Comparison of ENCODE assay signal across 1 cellular context in the genomic region with DNA sequence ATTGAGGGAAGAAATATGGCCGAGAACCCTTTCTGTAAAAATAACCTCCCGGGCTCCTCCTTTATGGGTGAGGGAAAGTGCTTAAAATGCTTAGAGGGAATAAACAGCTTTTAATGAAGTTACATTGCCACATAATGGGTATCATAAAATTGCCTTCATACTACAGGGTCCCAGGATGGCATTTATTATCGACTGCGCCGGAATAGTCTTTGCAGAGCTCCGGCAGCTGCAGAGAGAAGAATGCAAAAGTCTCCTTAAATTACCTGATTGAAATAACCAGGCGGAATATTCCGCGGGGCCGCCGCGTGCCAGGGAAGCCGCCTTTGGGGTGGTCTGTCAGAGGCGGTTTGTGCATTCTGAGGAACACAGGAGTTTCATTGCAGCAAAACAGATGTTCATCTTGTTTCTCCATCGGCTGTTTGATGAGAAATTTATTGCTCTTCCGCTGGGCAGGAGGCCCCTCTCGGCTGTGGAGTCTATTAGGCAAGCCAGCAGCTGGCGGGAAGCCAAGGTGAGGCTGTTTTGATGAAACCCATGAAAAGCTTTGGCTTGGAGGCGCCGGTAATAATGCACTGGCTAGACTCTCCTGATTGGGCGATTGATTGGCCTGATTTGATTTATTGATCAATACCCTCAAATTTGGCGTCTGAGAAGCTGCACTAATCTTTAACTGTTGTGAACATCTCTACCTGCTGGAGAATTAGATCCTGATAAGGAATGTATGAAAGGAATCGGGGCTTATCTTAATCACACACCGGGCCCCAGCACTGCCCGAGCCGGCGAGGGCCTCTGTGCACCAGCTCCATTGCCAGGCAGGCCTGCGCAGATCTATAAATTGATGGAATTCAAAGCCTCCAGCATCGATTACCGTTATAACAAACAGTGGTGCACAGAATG.
TF ChIP-seq lines count a peak whose summit lies in the region.

No MANE protein-coding gene starts in this region.

TF ChIP-seq in neural cell, 6 proteins besides CTCF, POLR2A, EP300 and RAD21:
- TF ChIP-seq, protein P1, sequence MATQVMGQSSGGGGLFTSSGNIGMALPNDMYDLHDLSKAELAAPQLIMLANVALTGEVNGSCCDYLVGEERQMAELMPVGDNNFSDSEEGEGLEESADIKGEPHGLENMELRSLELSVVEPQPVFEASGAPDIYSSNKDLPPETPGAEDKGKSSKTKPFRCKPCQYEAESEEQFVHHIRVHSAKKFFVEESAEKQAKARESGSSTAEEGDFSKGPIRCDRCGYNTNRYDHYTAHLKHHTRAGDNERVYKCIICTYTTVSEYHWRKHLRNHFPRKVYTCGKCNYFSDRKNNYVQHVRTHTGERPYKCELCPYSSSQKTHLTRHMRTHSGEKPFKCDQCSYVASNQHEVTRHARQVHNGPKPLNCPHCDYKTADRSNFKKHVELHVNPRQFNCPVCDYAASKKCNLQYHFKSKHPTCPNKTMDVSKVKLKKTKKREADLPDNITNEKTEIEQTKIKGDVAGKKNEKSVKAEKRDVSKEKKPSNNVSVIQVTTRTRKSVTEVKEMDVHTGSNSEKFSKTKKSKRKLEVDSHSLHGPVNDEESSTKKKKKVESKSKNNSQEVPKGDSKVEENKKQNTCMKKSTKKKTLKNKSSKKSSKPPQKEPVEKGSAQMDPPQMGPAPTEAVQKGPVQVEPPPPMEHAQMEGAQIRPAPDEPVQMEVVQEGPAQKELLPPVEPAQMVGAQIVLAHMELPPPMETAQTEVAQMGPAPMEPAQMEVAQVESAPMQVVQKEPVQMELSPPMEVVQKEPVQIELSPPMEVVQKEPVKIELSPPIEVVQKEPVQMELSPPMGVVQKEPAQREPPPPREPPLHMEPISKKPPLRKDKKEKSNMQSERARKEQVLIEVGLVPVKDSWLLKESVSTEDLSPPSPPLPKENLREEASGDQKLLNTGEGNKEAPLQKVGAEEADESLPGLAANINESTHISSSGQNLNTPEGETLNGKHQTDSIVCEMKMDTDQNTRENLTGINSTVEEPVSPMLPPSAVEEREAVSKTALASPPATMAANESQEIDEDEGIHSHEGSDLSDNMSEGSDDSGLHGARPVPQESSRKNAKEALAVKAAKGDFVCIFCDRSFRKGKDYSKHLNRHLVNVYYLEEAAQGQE (IDR thresholded peaks at IDR 0.05; ENCODE audit: borderline replicate concordance) = no peak
- TF ChIP-seq TAF1 (IDR thresholded peaks at IDR 0.05; ENCODE audit: low read depth) (no peak), MXI1 (conservative IDR thresholded peaks at IDR 0.05; ENCODE audit: poor library complexity, severe bottlenecking) (no peak), SMC3 (conservative IDR thresholded peaks at IDR 0.05; ENCODE audit: poor library complexity) (no peak), POLR2AphosphoS5 (IDR thresholded peaks at IDR 0.05) (no peak), EZH2 (IDR thresholded peaks at IDR 0.05; ENCODE audit: borderline replicate concordance, insufficient read depth, low read length, poor library complexity, severe bottlenecking) (no peak)
